In the genomic region with DNA sequence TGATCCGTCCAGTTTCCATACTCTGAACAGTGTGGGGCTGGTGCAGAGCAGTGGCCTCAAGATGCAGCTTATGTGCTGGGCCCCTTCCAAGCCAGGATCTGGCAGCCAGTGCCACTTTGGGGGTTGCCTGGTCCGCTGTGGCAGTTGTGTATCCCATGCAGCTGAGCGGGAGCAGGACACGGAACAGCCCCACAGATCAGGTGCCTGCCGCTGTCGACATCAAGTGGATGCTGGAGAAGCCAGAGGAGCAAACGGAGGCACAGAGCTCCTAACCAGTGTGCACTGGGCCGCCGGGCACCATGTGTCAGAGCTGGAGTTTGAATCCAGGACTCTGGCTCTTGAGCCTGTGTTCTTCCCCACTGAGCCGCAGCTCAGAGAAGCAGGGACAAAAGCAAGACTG, we compare ENCODE assay signal across 19 cellular contexts.
A peak's percentile ranks its signal among the peaks of the same experiment; 100 is the strongest.
DNase-seq lines count a peak whose midpoint lies in the region; ATAC-seq and TF ChIP-seq lines count a peak whose summit lies in the region.
"Had no signal": no experiment of that assay in that cellular context is flagged by ENCODE, and none has a peak within 500 bp of the region (broad histone marks: within the 10 kb centered on the region; RNA-seq: fewer than 3 reads in every experiment).

No MANE protein-coding gene starts in this region.

- H3K27me3 ChIP-seq in BLaER1 = no peaks in the 10 kb centered on the region

- H3K27ac Mint-ChIP-seq in activated naive CD8-positive, alpha-beta T cell treated with anti-CD3 and anti-CD28 coated beads, Interleukin-2, amount 10 ng/mL, durations not matched to agents 7 days and 5 days = peak overlapping the region; percentile 45
- H3K27ac Mint-ChIP-seq in activated naive CD8-positive, alpha-beta T cell treated with anti-CD3 and anti-CD28 coated beads, Interleukin-2, amount 50 U/mL, for 24 hours = no peak overlapping the region
- H3K27ac Mint-ChIP-seq in endothelial cell (ENCODE audit: unreplicated experiment) = no peak overlapping the region
- H3K27ac Mint-ChIP-seq: B cell had no signal

- H3K4me3 ChIP-seq in BLaER1 = no peak overlapping the region

- peaks cover 67% of the 10 kb centered on the region for H3K4me1 ChIP-seq in BLaER1

- H3K9me3 Mint-ChIP-seq in activated naive CD8-positive, alpha-beta T cell treated with anti-CD3 and anti-CD28 coated beads, Interleukin-2, amount 10 ng/mL, durations not matched to agents 7 days and 5 days = peaks cover 2% of the 10 kb centered on the region
- no peaks in the 10 kb centered on the region for H3K9me3 Mint-ChIP-seq in activated naive CD8-positive, alpha-beta T cell treated with anti-CD3 and anti-CD28 coated beads, Interleukin-2, amount 50 U/mL, for 24 hours
- H3K9me3 Mint-ChIP-seq in endothelial cell (ENCODE audit: unreplicated experiment) = no peaks in the 10 kb centered on the region
- H3K9me3 Mint-ChIP-seq: CD4-positive, alpha-beta memory T cell had no signal

- peak overlapping the region; percentile 23; the same call in 1 of the 2 replicates for H3K27ac ChIP-seq in BLaER1
- H3K27ac ChIP-seq in RWPE1 = peak overlapping the region; percentile 27; the same call in 1 of the 2 replicates
- H3K27ac ChIP-seq: 22Rv1 had no signal

- no peak overlapping the region for H3K9ac ChIP-seq in BLaER1

- TF ChIP-seq CTCF in RWPE1 (conservative IDR thresholded peaks at IDR 0.05; ENCODE audit: low read depth) = no peak
- TF ChIP-seq CTCF in endothelial cell (IDR thresholded peaks at IDR 0.05; ENCODE audit: unreplicated experiment) = no peak

- H3K9me3 ChIP-seq in BLaER1 = peaks cover 23% of the 10 kb centered on the region

- H4K20me1 ChIP-seq in BLaER1 = no peaks in the 10 kb centered on the region

- H3K4me3 Mint-ChIP-seq in activated naive CD8-positive, alpha-beta T cell treated with anti-CD3 and anti-CD28 coated beads, Interleukin-2, amount 10 ng/mL, durations not matched to agents 7 days and 5 days = no peak overlapping the region
- no peak overlapping the region for H3K4me3 Mint-ChIP-seq in activated naive CD8-positive, alpha-beta T cell treated with anti-CD3 and anti-CD28 coated beads, Interleukin-2, amount 50 U/mL, for 24 hours
- H3K4me3 Mint-ChIP-seq in endothelial cell (ENCODE audit: unreplicated experiment) = peak overlapping the region; percentile 25
- H3K4me3 Mint-ChIP-seq: B cell; CD4-positive, alpha-beta memory T cell had no signal

- no peak for ATAC-seq in activated naive CD8-positive, alpha-beta T cell treated with anti-CD3 and anti-CD28 coated beads, Interleukin-2, amount 10 ng/mL, durations not matched to agents 7 days and 5 days (ENCODE audit: low read depth)
- ATAC-seq in activated naive CD8-positive, alpha-beta T cell treated with anti-CD3 and anti-CD28 coated beads, Interleukin-2, amount 50 U/mL, for 24 hours = no peak
- no peak for ATAC-seq in HG03354 (IDR thresholded peaks at IDR 0.05; ENCODE audit: poor library complexity, severe bottlenecking, unreplicated experiment)

- POLR2A ChIA-PET in activated naive CD8-positive, alpha-beta T cell treated with anti-CD3 and anti-CD28 coated beads, Interleukin-2, amount 10 ng/mL, durations not matched to agents 7 days and 5 days (lab: Charles Lee) = no interaction called here
- POLR2A ChIA-PET in RWPE1 (lab: Yijun Ruan, JAX; ENCODE audit: low non-redundant PET) = no interaction called here

- H3K27me3 Mint-ChIP-seq in activated naive CD8-positive, alpha-beta T cell treated with anti-CD3 and anti-CD28 coated beads, Interleukin-2, amount 10 ng/mL, durations not matched to agents 7 days and 5 days = no peaks in the 10 kb centered on the region
- H3K27me3 Mint-ChIP-seq in activated naive CD8-positive, alpha-beta T cell treated with anti-CD3 and anti-CD28 coated beads, Interleukin-2, amount 50 U/mL, for 24 hours = peaks cover under 1% of the 10 kb centered on the region
- peaks cover 10% of the 10 kb centered on the region for H3K27me3 Mint-ChIP-seq in endothelial cell (ENCODE audit: unreplicated experiment)
- H3K27me3 Mint-ChIP-seq: B cell; CD4-positive, alpha-beta memory T cell had no signal

- no peak overlapping the region for H3K4me2 ChIP-seq in BLaER1

- H3K4me1 Mint-ChIP-seq in activated naive CD8-positive, alpha-beta T cell treated with anti-CD3 and anti-CD28 coated beads, Interleukin-2, amount 10 ng/mL, durations not matched to agents 7 days and 5 days = peaks cover 4% of the 10 kb centered on the region
- peaks cover under 1% of the 10 kb centered on the region for H3K4me1 Mint-ChIP-seq in activated naive CD8-positive, alpha-beta T cell treated with anti-CD3 and anti-CD28 coated beads, Interleukin-2, amount 50 U/mL, for 24 hours
- H3K4me1 Mint-ChIP-seq in endothelial cell (ENCODE audit: unreplicated experiment) = peaks cover 21% of the 10 kb centered on the region

- H3K36me3 ChIP-seq in BLaER1 = peaks cover 18% of the 10 kb centered on the region; the same call in 1 of the 2 replicates

- CTCF ChIA-PET in RWPE1 (lab: Yijun Ruan, JAX) = interaction anchor here (0.6 kb wide), 1 partner anchor 290 kb away, joined by 4 read pairs; no protein-coding TSS in a partner anchor

- no peak for DNase-seq in activated naive CD8-positive, alpha-beta T cell treated with anti-CD3 and anti-CD28 coated beads, Interleukin-2, amount 10 ng/mL, durations not matched to agents 7 days and 5 days
- no peak for DNase-seq in activated naive CD8-positive, alpha-beta T cell treated with anti-CD3 and anti-CD28 coated beads, Interleukin-2, amount 50 U/mL, for 24 hours
- DNase-seq in RWPE1 (ENCODE audit: low spot score) (no peak), endothelial cell (ENCODE audit: low spot score) (no peak), NCI-H2029 treated with DMSO at 0.1 percent for 48 hours (lab: John Stamatoyannopoulos, UW) (no peak), NCI-H69 (lab: John Stamatoyannopoulos, UW) (no peak)
- DNase-seq: C1 segment of cervical spinal cord; Calu3; CD4-positive, alpha-beta memory T cell; COR-L47; DMS53; DMS79 treated with DMSO at 0.1 percent for 48 hours; GF-D8; GOT3; HCEC 1CT had no signal

- H3K36me3 Mint-ChIP-seq in activated naive CD8-positive, alpha-beta T cell treated with anti-CD3 and anti-CD28 coated beads, Interleukin-2, amount 10 ng/mL, durations not matched to agents 7 days and 5 days = no peaks in the 10 kb centered on the region
- H3K36me3 Mint-ChIP-seq in activated naive CD8-positive, alpha-beta T cell treated with anti-CD3 and anti-CD28 coated beads, Interleukin-2, amount 50 U/mL, for 24 hours (ENCODE audit: low read depth) = peaks cover 3% of the 10 kb centered on the region
- H3K36me3 Mint-ChIP-seq in endothelial cell (ENCODE audit: low read depth, unreplicated experiment) = peaks cover 32% of the 10 kb centered on the region
